Comparison of ENCODE assay signal across 12 cellular contexts in the genomic region with DNA sequence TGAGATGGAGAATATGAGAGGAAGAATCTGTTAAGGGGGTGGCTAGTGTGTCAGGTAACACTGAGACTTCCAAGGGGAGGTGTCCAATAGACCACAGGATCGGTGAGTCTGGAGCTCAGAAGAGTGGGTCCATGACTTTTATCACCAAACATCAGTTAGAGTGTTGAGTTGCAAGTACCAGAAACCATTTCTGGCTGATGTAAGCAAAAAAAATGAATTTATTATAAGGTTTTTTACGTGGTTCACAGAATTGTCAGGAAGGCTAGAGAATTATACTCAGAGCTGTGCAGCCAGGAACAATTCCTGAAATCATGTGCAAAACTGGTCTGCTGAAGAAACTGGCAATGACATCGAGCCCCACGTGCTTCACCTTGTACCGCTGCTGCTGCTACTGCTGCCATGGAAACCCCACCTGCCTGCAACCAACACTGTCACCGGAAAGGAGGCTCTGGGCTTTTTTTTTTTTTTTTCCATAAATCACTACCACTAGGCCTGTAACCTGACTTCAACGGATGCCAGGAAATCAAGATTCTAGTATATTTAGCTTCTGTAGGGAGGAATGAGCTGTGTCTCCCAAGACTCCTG. TPM values are rescaled to one million over a fixed set of nuclear protein-coding genes. Genes with fewer than 3 reads are reported as not detected.
A peak's percentile ranks its signal among the peaks of the same experiment; 100 is the strongest.
DNase-seq lines count a peak whose midpoint lies in the region; ATAC-seq, FAIRE-seq and TF ChIP-seq lines count a peak whose summit lies in the region.
"Had no signal": no experiment of that assay in that cellular context is flagged by ENCODE, and none has a peak within 500 bp of the region (broad histone marks: within the 10 kb centered on the region; RNA-seq: fewer than 3 reads in every experiment).

No MANE protein-coding gene starts in this region.

- H3K27ac ChIP-seq in heart left ventricle, result no peak overlapping the region
- H3K27ac ChIP-seq: 22Rv1, SJSA1 had no signal

- whole genome bisulfite sequencing in heart left ventricle, 4 donors, result 38 to 78% (median 67%) methylated on average over 7 of the region's 7 CpGs

- H3K27me3 Mint-ChIP-seq in T-helper 17 cell, result peaks cover 10% of the 10 kb centered on the region

- H3K9me3 ChIP-seq in T-helper 17 cell (ENCODE audit: control insufficient read depth, low read length, poor library complexity, severe bottlenecking), result no peaks in the 10 kb centered on the region
- no peaks in the 10 kb centered on the region for H3K9me3 ChIP-seq in heart left ventricle
- H3K9me3 ChIP-seq: SJSA1 had no signal

- peak; percentile 28 for DNase-seq in DMS 273 (lab: John Stamatoyannopoulos, UW; ENCODE audit: unreplicated experiment)
- DNase-seq in DMS 273 treated with DMSO at 0.1 percent for 48 hours (lab: John Stamatoyannopoulos, UW), result no peak
- peak; percentile 25 for DNase-seq in GM12891 (ENCODE audit: insufficient read length, low spot score)
- DNase-seq in T-helper 17 cell, result no peak
- DNase-seq in iPS-NIHi11 (ENCODE audit: low spot score), result peak; percentile 51
- no peak for DNase-seq in GF-D8 (lab: John Stamatoyannopoulos, UW)
- no peak for DNase-seq in heart left ventricle

- H3K4me3 Mint-ChIP-seq in T-helper 17 cell, result no peak overlapping the region

- peak overlapping the region; percentile 47 for H3K27ac Mint-ChIP-seq in T-helper 17 cell

- peaks cover 6% of the 10 kb centered on the region for H3K36me3 Mint-ChIP-seq in T-helper 17 cell (ENCODE audit: low read depth)

- FAIRE-seq in GM12891 (lab: Jason Lieb, UNC), result peak; percentile 16
- FAIRE-seq: colon had no signal

- ATAC-seq in T-helper 17 cell (peak; percentile 79), HG02970 (IDR thresholded peaks at IDR 0.05; ENCODE audit: low FRiP score, unreplicated experiment) (no peak), heart left ventricle (no peak)
- ATAC-seq: sciatic nerve had no signal

- TF ChIP-seq CTCF in heart left ventricle (IDR thresholded peaks at IDR 0.05), result no peak

- H3K4me3 ChIP-seq in heart left ventricle, result no peak overlapping the region
- H3K4me3 ChIP-seq: SJSA1 had no signal

- peaks cover 0 to 10% (median 1%) of the 10 kb centered on the region in 12 donors for H3K4me1 ChIP-seq in heart left ventricle
- H3K4me1 ChIP-seq: SJSA1 had no signal

- no peaks in the 10 kb centered on the region for H3K27me3 ChIP-seq in heart left ventricle
- H3K27me3 ChIP-seq: SJSA1 had no signal

- intact Hi-C loops in heart left ventricle (cut with DNase I), result no loop called here

- H3K4me1 Mint-ChIP-seq in T-helper 17 cell, result peaks cover 11% of the 10 kb centered on the region

- no peak for TF ChIP-seq POLR2A in GM12891 (IDR thresholded peaks at IDR 0.05; ENCODE audit: low read depth, low read length)
- TF ChIP-seq POLR2A in heart left ventricle (IDR thresholded peaks at IDR 0.05), result no peak

- peaks cover 0 to 10% (median 0%) of the 10 kb centered on the region in 9 donors for H3K36me3 ChIP-seq in heart left ventricle
- H3K36me3 ChIP-seq: SJSA1 had no signal

TF ChIP-seq in GM12891, 5 proteins besides CTCF, POLR2A, EP300 and RAD21:
- TF ChIP-seq PAX5 (IDR thresholded peaks at IDR 0.05; ENCODE audit: insufficient read depth, low read length, severe bottlenecking), result no peak
- TF ChIP-seq TAF1 (IDR thresholded peaks at IDR 0.05; ENCODE audit: low read depth, low read length), result no peak
- no peak for TF ChIP-seq POU2F2 (IDR thresholded peaks at IDR 0.05; ENCODE audit: low read depth, low read length)
- TF ChIP-seq SPI1 (IDR thresholded peaks at IDR 0.05; ENCODE audit: low read depth, low read length), result no peak
- no peak for TF ChIP-seq POLR2AphosphoS5 (IDR thresholded peaks at IDR 0.05; ENCODE audit: low read depth, low read length)

RNA-seq across cellular contexts. Expression of a gene that starts 16.6 kb away (rescaled TPM):
- 7.2 TPM for polyA plus RNA-seq in GM12891 (2012; ENCODE audit: low read depth, missing spikeins)
- under 1 TPM; 0.55 to 0.62 TPM for total RNA-seq in T-helper 17 cell
- total RNA-seq in heart left ventricle, result 10 to 100 TPM; 18.0 to 41.5 (median 31.0) TPM
- polyA plus RNA-seq in heart left ventricle, result 10 to 100 TPM in 1 of 2 donors, 1 to 10 TPM in 1; 9.9 to 15.7 TPM

Comparison
In these comparisons a context has a peak if more than half of its experiments do, and no peak if none do; other contexts are left out.
1. DNase-seq: peak in DMS 273 (single experiment), GM12891 (single experiment) and iPS-NIHi11 (single experiment); none in DMS 273 treated with DMSO at 0.1 percent for 48 hours (single experiment), T-helper 17 cell (0 of 3), GF-D8 (single experiment) and heart left ventricle (0 of 5).
2. RNA of a gene that starts 16.6 kb away (total RNA-seq): 18.0 to 41.5 TPM in heart left ventricle; 0.55 to 0.62 TPM in T-helper 17 cell; every median in the first group is over 10 times any median in the second.